Comparison of ENCODE assay signal across 16 cellular contexts in genomic region chr1:98001764-98002163, GRCh38.
DNase-seq lines count a peak whose midpoint lies in the region; ATAC-seq and TF ChIP-seq lines count a peak whose summit lies in the region.
"Had no signal": no experiment of that assay in that cellular context is flagged by ENCODE, and none has a peak within 500 bp of the region (broad histone marks: within the 10 kb centered on the region; RNA-seq: fewer than 3 reads in every experiment).

No MANE protein-coding gene starts in this region.

- H2AFZ ChIP-seq in DND-41 (ENCODE audit: low read depth, low read length) = no peak overlapping the region

- H3K9me3 ChIP-seq in DND-41 (ENCODE audit: insufficient read depth, low read length, severe bottlenecking) (no peaks in the 10 kb centered on the region), gastroesophageal sphincter (no peaks in the 10 kb centered on the region), body of pancreas (no peaks in the 10 kb centered on the region)
- H3K9me3 ChIP-seq: Caco-2, ovary, SJSA1 had no signal

- H3K36me3 Mint-ChIP-seq in chondrocyte (ENCODE audit: low read depth) = no peaks in the 10 kb centered on the region
- H3K36me3 Mint-ChIP-seq: immature natural killer cell had no signal

- H3K4me1 Mint-ChIP-seq in chondrocyte (ENCODE audit: low read depth) = peaks cover 16% of the 10 kb centered on the region
- H3K4me1 Mint-ChIP-seq: central memory CD8-positive, alpha-beta T cell; immature natural killer cell had no signal

- WGBS in gastroesophageal sphincter (ENCODE audit: low coverage in 1 of 2), 2 donors = 81 to 92% methylated on average over 1 of the region's 1 CpG
- WGBS in body of pancreas, 2 donors = 93 to 94% methylated on average over 1 of the region's 1 CpG

- no peak for ATAC-seq in DND-41 (ENCODE audit: insufficient read depth, low read depth)
- no peak for ATAC-seq in gastroesophageal sphincter
- no peak for ATAC-seq in body of pancreas

- H3K9ac ChIP-seq in DND-41 (ENCODE audit: low read depth, low read length) = no peak overlapping the region

- no peaks in the 10 kb centered on the region for H3K9me3 Mint-ChIP-seq in chondrocyte (ENCODE audit: low read depth)
- H3K9me3 Mint-ChIP-seq: central memory CD8-positive, alpha-beta T cell; immature natural killer cell had no signal

- TF ChIP-seq CTCF in DND-41 (IDR thresholded peaks at IDR 0.05; ENCODE audit: borderline replicate concordance, extremely low read depth, low read length, poor library complexity, severe bottlenecking) (peak; percentile 34), chondrocyte (IDR thresholded peaks at IDR 0.05) (peak; percentile 82), gastroesophageal sphincter (IDR thresholded peaks at IDR 0.05) (no peak), body of pancreas (IDR thresholded peaks at IDR 0.05) (no peak)

- no peak for TF ChIP-seq EP300 in gastroesophageal sphincter (IDR thresholded peaks at IDR 0.05)

- intact Hi-C loops in body of pancreas (cut with DNase I) = no loop called here

- H3K27ac Mint-ChIP-seq in chondrocyte (ENCODE audit: unreplicated experiment) = no peak overlapping the region
- H3K27ac Mint-ChIP-seq: immature natural killer cell had no signal

- H3K27me3 ChIP-seq in DND-41 (ENCODE audit: insufficient read depth, low read length, poor library complexity) (no peaks in the 10 kb centered on the region), gastroesophageal sphincter (no peaks in the 10 kb centered on the region), body of pancreas (no peaks in the 10 kb centered on the region)
- H3K27me3 ChIP-seq: ovary, SJSA1 had no signal

- H3K4me1 ChIP-seq in DND-41 (ENCODE audit: insufficient read depth, low read length) (no peaks in the 10 kb centered on the region), gastroesophageal sphincter (no peaks in the 10 kb centered on the region), body of pancreas (no peaks in the 10 kb centered on the region)

- no peaks in the 10 kb centered on the region for H3K36me3 ChIP-seq in DND-41 (ENCODE audit: insufficient read depth, low read length)
- H3K36me3 ChIP-seq in gastroesophageal sphincter = no peaks in the 10 kb centered on the region
- H3K36me3 ChIP-seq in body of pancreas (replicated peaks in 1 of 2; ENCODE audit: insufficient read depth in 1 of 2, low read depth in 2 of 2) = no peaks in the 10 kb centered on the region
- H3K36me3 ChIP-seq: ovary, SJSA1 had no signal

- no peak overlapping the region for H3K4me3 ChIP-seq in DND-41 (ENCODE audit: low read depth in 1 of 2, low read length in 2 of 2)
- no peak overlapping the region for H3K4me3 ChIP-seq in gastroesophageal sphincter
- H3K4me3 ChIP-seq in body of pancreas = no peak overlapping the region
- H3K4me3 ChIP-seq: ovary, SJSA1 had no signal

- DNase-seq in DND-41 (no peak), LHCN-M2 (ENCODE audit: low read depth) (peak; percentile 37), chondrocyte (ENCODE audit: low spot score) (no peak), myocyte (ENCODE audit: low read depth) (peak; percentile 15), body of pancreas (no peak), inferior parietal cortex (ENCODE audit: extremely low spot score) (no peak), SKM-1 treated with dmso at 0.1 percent for 144 hours (lab: John Stamatoyannopoulos, UW; ENCODE audit: unreplicated experiment) (no peak)
- DNase-seq: activated naive CD4-positive, alpha-beta T cell; Caco-2; immature natural killer cell; midbrain; ovary had no signal

- H3K79me2 ChIP-seq in DND-41 (ENCODE audit: insufficient read depth, low read length) = no peaks in the 10 kb centered on the region

- no peaks in the 10 kb centered on the region for H3K27me3 Mint-ChIP-seq in chondrocyte (ENCODE audit: low read depth)

- no peak overlapping the region for H3K4me2 ChIP-seq in DND-41 (ENCODE audit: insufficient read depth, low read length)

- no peak for TF ChIP-seq POLR2A in gastroesophageal sphincter (IDR thresholded peaks at IDR 0.05)
- TF ChIP-seq POLR2A in body of pancreas (IDR thresholded peaks at IDR 0.05) = no peak

- no peak overlapping the region for H3K4me3 Mint-ChIP-seq in chondrocyte (ENCODE audit: unreplicated experiment)
- H3K4me3 Mint-ChIP-seq: central memory CD8-positive, alpha-beta T cell; immature natural killer cell had no signal

- H4K20me1 ChIP-seq in DND-41 (ENCODE audit: insufficient read depth, low read length) = no peaks in the 10 kb centered on the region

- H3K27ac ChIP-seq in DND-41 (ENCODE audit: low read length) (no peak overlapping the region), gastroesophageal sphincter (no peak overlapping the region), body of pancreas (no peak overlapping the region)
- H3K27ac ChIP-seq: epithelial cell of prostate, ovary, SJSA1 had no signal

Comparison
In these comparisons a context has a peak if more than half of its experiments do, and no peak if none do; other contexts are left out.
1. DNase-seq: peak in LHCN-M2 (single experiment) and myocyte (single experiment); none in DND-41 (single experiment), chondrocyte (single experiment), body of pancreas (0 of 4), inferior parietal cortex (single experiment) and SKM-1 treated with dmso at 0.1 percent for 144 hours (single experiment).
2. CTCF ChIP-seq: peak in DND-41 (single experiment) and chondrocyte (single experiment); none in gastroesophageal sphincter (0 of 4) and body of pancreas (0 of 7).